Comparison of ENCODE assay signal across 8 cellular contexts in genomic region chr19:55283548-55284393, GRCh38. TPM values are rescaled to one million over a fixed set of nuclear protein-coding genes. Genes with fewer than 3 reads are reported as not detected.
DNase-seq lines count a peak whose midpoint lies in the region; ATAC-seq and TF ChIP-seq lines count a peak whose summit lies in the region.

BRSK1 (plus strand) TSS chr19:55283997; CDS start chr19:55284443, 446 bp downstream.

- H3K36me3 ChIP-seq in OCI-LY7 (ENCODE audit: insufficient read depth, low read length) (peaks cover 7% of the 10 kb centered on the region; the same call in 1 of the 2 replicates), adipocyte (ENCODE audit: control insufficient read depth, insufficient read depth, low read length, severe bottlenecking) (no peaks in the 10 kb centered on the region)

- H3K9me2 ChIP-seq in OCI-LY7 (ENCODE audit: insufficient read depth, low read length), result no peaks in the 10 kb centered on the region

- no peak for TF ChIP-seq CTCF in OCI-LY7 (conservative IDR thresholded peaks at IDR 0.05; ENCODE audit: low read length)

- CTCF ChIA-PET in OCI-LY7 (lab: Charles Lee; ENCODE audit: unreplicated experiment), result no interaction called here

- peak within 1 kb of the TSS; percentile 49 for H2AFZ ChIP-seq in OCI-LY7 (ENCODE audit: low read length)

- DNase-seq in DMS53 (lab: John Stamatoyannopoulos, UW), result peak; percentile 86
- DNase-seq in DMS53 treated with DMSO at 0.1 percent for 48 hours (lab: John Stamatoyannopoulos, UW; ENCODE audit: unreplicated experiment), result no peak
- DNase-seq in OCI-LY7 (ENCODE audit: low spot score), result peak; percentile 80
- DNase-seq in adipocyte (ENCODE audit: low read depth), result peak; percentile 87
- peak; percentile 72 to 80 for DNase-seq in hippocampal formation (lab: John Stamatoyannopoulos, UW)
- peak; percentile 44 for DNase-seq in stimulated activated CD4-positive, alpha-beta T cell treated with anti-CD3 and anti-CD28 coated beads, Interleukin-1b, Interleukin-23, amount 100 ng/mL, for 48 hours
- DNase-seq in GDM1 (lab: John Stamatoyannopoulos, UW), result no peak

- peaks cover 10% of the 10 kb centered on the region for H3K79me2 ChIP-seq in OCI-LY7 (ENCODE audit: insufficient read depth, low read depth, low read length)

- no peaks in the 10 kb centered on the region for H3K27me3 ChIP-seq in adipocyte (replicated peaks; ENCODE audit: control insufficient read depth, insufficient read depth, low read length)

- H3K4me3 ChIP-seq in OCI-LY7 (ENCODE audit: low read depth, low read length, poor library complexity, severe bottlenecking), result peak within 1 kb of the TSS; percentile 64
- H3K4me3 ChIP-seq in adipocyte (ENCODE audit: low read length), result no peak within 1 kb of the TSS

- POLR2A ChIA-PET in OCI-LY7 (lab: Charles Lee), result interaction anchor here (0.7 to 1.5 kb wide), 4 partner anchors 9 to 28 kb away, joined by 3 to 4 read pairs (median 4); no protein-coding TSS in a partner anchor

- H3K9ac ChIP-seq in adipocyte (ENCODE audit: low read length), result no peak within 1 kb of the TSS

- peaks cover 49% of the 10 kb centered on the region for H3K4me1 ChIP-seq in OCI-LY7 (ENCODE audit: insufficient read depth, low read length, poor library complexity, severe bottlenecking)
- H3K4me1 ChIP-seq in adipocyte (ENCODE audit: control insufficient read depth, insufficient read depth, low read length), result peaks cover 19% of the 10 kb centered on the region

- no TSS peak for BruUV-seq in OCI-LY7 (replicated peaks; lab: Mats Ljungman, UMichigan)

- H4K20me1 ChIP-seq in OCI-LY7 (ENCODE audit: insufficient read depth, low read length), result no peaks in the 10 kb centered on the region

- no peak for ATAC-seq in GM21423 (IDR thresholded peaks at IDR 0.05; ENCODE audit: unreplicated experiment)

- intact Hi-C loops in OCI-LY7 (cut with micrococcal nuclease; ENCODE audit: unreplicated experiment), result loop anchor here (5.0 kb wide), 1 partner anchor 111 kb away; no protein-coding TSS in a partner anchor

- no peaks in the 10 kb centered on the region for H3K9me3 ChIP-seq in OCI-LY7 (ENCODE audit: low read length)
- H3K9me3 ChIP-seq in adipocyte (ENCODE audit: control insufficient read depth, low read length), result no peaks in the 10 kb centered on the region

- peak within 1 kb of the TSS; percentile 75 for H3K4me2 ChIP-seq in OCI-LY7 (ENCODE audit: low read length)

- H3K27ac ChIP-seq in OCI-LY7 (ENCODE audit: low read depth, low read length, poor library complexity, severe bottlenecking), result peak within 1 kb of the TSS; percentile 19

RNA-seq across cellular contexts. Expression of gene BRSK1, which starts in this region (rescaled TPM):
- total RNA-seq in OCI-LY7 (2014; rRNA removed; shearing (Covaris generic)), result 15.9 and 16.1 TPM in 2 replicates
- total RNA-seq in OCI-LY7 (2022), result 23.9 and 25.7 TPM in 2 replicates

Comparison
In these comparisons a context has a peak if more than half of its experiments do, and no peak if none do; other contexts are left out.
1. DNase-seq: peak in DMS53 (single experiment), OCI-LY7 (single experiment), adipocyte (single experiment), hippocampal formation (2 of 2) and stimulated activated CD4-positive, alpha-beta T cell treated with anti-CD3 and anti-CD28 coated beads, Interleukin-1b, Interleukin-23, amount 100 ng/mL, for 48 hours (single experiment); none in DMS53 treated with DMSO at 0.1 percent for 48 hours (single experiment) and GDM1 (single experiment).